8 cellular contexts compared by ENCODE assay signal in the genomic region with DNA sequence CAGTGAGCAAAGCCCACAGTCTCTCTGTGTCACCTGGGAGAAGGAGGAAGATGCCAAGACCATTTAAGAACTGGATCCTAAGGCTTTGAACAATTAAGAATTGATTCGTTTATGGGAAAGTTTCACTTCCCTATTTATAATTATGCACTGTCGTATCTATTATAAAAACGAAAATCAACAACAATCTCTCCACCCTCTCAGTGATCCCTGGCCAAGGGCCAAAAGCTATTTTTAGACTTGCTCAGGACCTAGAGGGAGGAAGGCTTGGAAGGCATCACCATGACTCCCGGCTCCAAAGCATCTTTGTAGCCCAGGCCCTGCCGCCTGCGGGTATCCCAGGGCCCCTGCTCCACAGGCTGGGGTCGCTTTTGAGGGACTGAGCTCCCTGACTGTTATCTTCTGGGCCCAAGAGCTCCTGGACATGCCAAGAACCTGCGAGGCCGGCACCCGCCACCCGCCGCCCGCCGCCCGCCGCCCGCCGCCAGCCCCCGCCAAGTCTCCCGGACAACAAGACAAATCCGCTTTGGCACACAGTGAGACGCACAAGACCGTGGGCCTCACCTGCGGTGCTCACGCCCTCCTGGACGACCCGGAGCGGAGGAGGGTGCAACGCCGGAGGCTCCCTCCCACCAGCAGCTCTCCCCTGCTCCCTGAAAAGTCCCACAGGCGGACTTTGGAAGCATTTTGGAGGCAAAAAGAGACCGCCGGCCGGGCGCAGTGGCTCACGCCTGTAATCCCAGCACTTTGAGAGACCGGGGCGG. TPM values are rescaled to one million over a fixed set of nuclear protein-coding genes. Genes with fewer than 3 reads are reported as not detected.
A peak's percentile ranks its signal among the peaks of the same experiment; 100 is the strongest.
DNase-seq lines count a peak whose midpoint lies in the region; ATAC-seq, FAIRE-seq and TF ChIP-seq lines count a peak whose summit lies in the region.

No MANE protein-coding gene starts in this region.

- H3K27me3 Mint-ChIP-seq in activated naive CD4-positive, alpha-beta T cell treated with anti-CD3 and anti-CD28 coated beads for 36 hours (ENCODE audit: low read depth): peaks cover 26% of the 10 kb centered on the region
- peaks cover 5% of the 10 kb centered on the region for H3K27me3 Mint-ChIP-seq in endothelial cell (ENCODE audit: unreplicated experiment)

- H3K4me3 Mint-ChIP-seq in activated naive CD4-positive, alpha-beta T cell treated with anti-CD3 and anti-CD28 coated beads for 36 hours: peak overlapping the region; percentile 66
- peak overlapping the region; percentile 79 for H3K4me3 Mint-ChIP-seq in endothelial cell (ENCODE audit: unreplicated experiment)

- H3K9me3 Mint-ChIP-seq in activated naive CD4-positive, alpha-beta T cell treated with anti-CD3 and anti-CD28 coated beads for 36 hours: no peaks in the 10 kb centered on the region
- H3K9me3 Mint-ChIP-seq in endothelial cell (ENCODE audit: unreplicated experiment): no peaks in the 10 kb centered on the region

- intact Hi-C loops in activated naive CD4-positive, alpha-beta T cell treated with anti-CD3 and anti-CD28 coated beads for 36 hours (cut with micrococcal nuclease): loop anchor here (5.0 kb wide), 1 partner anchor 371 kb away; a partner anchor contains a TSS

- peaks cover 2% of the 10 kb centered on the region for H3K4me1 Mint-ChIP-seq in activated naive CD4-positive, alpha-beta T cell treated with anti-CD3 and anti-CD28 coated beads for 36 hours (ENCODE audit: low read depth)
- no peaks in the 10 kb centered on the region for H3K4me1 Mint-ChIP-seq in endothelial cell (ENCODE audit: unreplicated experiment)

- CTCF ChIA-PET in activated naive CD4-positive, alpha-beta T cell treated with anti-CD3 and anti-CD28 coated beads for 36 hours (lab: Charles Lee): no interaction called here

- H3K27ac Mint-ChIP-seq in activated naive CD4-positive, alpha-beta T cell treated with anti-CD3 and anti-CD28 coated beads for 36 hours: no peak overlapping the region
- no peak overlapping the region for H3K27ac Mint-ChIP-seq in endothelial cell (ENCODE audit: unreplicated experiment)

- ATAC-seq in activated CD4-positive, CD25-positive, alpha-beta regulatory T cell treated with anti-CD3 and anti-CD28 coated beads, Interleukin-2, amount 50 U/mL, for 24 hours: no peak
- no peak for ATAC-seq in GM21447 (IDR thresholded peaks at IDR 0.05; ENCODE audit: unreplicated experiment)

- no peak for FAIRE-seq in RCC 7860 (lab: Jason Lieb, UNC)

- TF ChIP-seq CTCF in endothelial cell (IDR thresholded peaks at IDR 0.05; ENCODE audit: unreplicated experiment): no peak

- no peak for DNase-seq in activated naive CD4-positive, alpha-beta T cell treated with anti-CD3 and anti-CD28 coated beads for 36 hours
- DNase-seq in activated naive CD4-positive, alpha-beta T cell treated with anti-CD3 and anti-CD28 coated beads, Interleukin-2, amount 50 U/mL, for 16 hours: no peak
- DNase-seq in RCC 7860 (ENCODE audit: low spot score) (peak; percentile 10), endothelial cell (ENCODE audit: low spot score) (peak; percentile 11), myocyte (ENCODE audit: low read depth) (peak; percentile 46), HPDE6-E6E7 (ENCODE audit: extremely low spot score) (no peak)

- H3K36me3 Mint-ChIP-seq in activated naive CD4-positive, alpha-beta T cell treated with anti-CD3 and anti-CD28 coated beads for 36 hours (ENCODE audit: low read depth): no peaks in the 10 kb centered on the region
- no peaks in the 10 kb centered on the region for H3K36me3 Mint-ChIP-seq in endothelial cell (ENCODE audit: low read depth, unreplicated experiment)

RNA-seq across cellular contexts. Expression of a gene that starts 1.2 kb away (rescaled TPM):
- total RNA-seq in activated naive CD4-positive, alpha-beta T cell treated with anti-CD3 and anti-CD28 coated beads for 36 hours: 1 to 10 TPM; 3.1 to 3.4 TPM
- total RNA-seq in endothelial cell (ENCODE audit: unreplicated experiment) (4.5 TPM), myocyte (9.0 and 13.9 TPM in 2 replicates)
- 8.5 TPM for polyA plus RNA-seq in myocyte (2012)

RNA-seq across cellular contexts. Expression of a gene that starts 17.4 kb away (rescaled TPM):
- total RNA-seq in activated naive CD4-positive, alpha-beta T cell treated with anti-CD3 and anti-CD28 coated beads for 36 hours: 1 to 10 TPM; 8.3 to 9.1 TPM
- total RNA-seq in endothelial cell (ENCODE audit: unreplicated experiment): 8.7 TPM
- total RNA-seq in myocyte: 5.4 and 6.2 TPM in 2 replicates
- 4.9 TPM for polyA plus RNA-seq in myocyte (2012)

Comparison
In these comparisons a context has a peak if more than half of its experiments do, and no peak if none do; other contexts are left out.
1. DNase-seq: peak in RCC 7860 (single experiment), endothelial cell (single experiment) and myocyte (single experiment); none in activated naive CD4-positive, alpha-beta T cell treated with anti-CD3 and anti-CD28 coated beads for 36 hours (single experiment), activated naive CD4-positive, alpha-beta T cell treated with anti-CD3 and anti-CD28 coated beads, Interleukin-2, amount 50 U/mL, for 16 hours (single experiment) and HPDE6-E6E7 (single experiment).